ENCODE assay signal across 9 cellular contexts in genomic region chr10:122373713-122374112, GRCh38. TPM values are rescaled to one million over a fixed set of nuclear protein-coding genes. Genes with fewer than 3 reads are reported as not detected.
DNase-seq lines count a peak whose midpoint lies in the region; ATAC-seq and TF ChIP-seq lines count a peak whose summit lies in the region.
"Had no signal": no experiment of that assay in that cellular context is flagged by ENCODE, and none has a peak within 500 bp of the region (broad histone marks: within the 10 kb centered on the region; RNA-seq: fewer than 3 reads in every experiment).

No MANE protein-coding gene starts in this region.

- H4K20me1 ChIP-seq in KMS-11 (ENCODE audit: insufficient read depth) = no peaks in the 10 kb centered on the region

- H2AFZ ChIP-seq in KMS-11 (ENCODE audit: low read depth) = no peak overlapping the region

- no peaks in the 10 kb centered on the region for H3K9me3 ChIP-seq in lower lobe of right lung
- no peaks in the 10 kb centered on the region for H3K9me3 ChIP-seq in upper lobe of left lung
- H3K9me3 ChIP-seq: neutrophil had no signal

- peaks cover 10% of the 10 kb centered on the region for H3K4me1 ChIP-seq in KMS-11 (ENCODE audit: low read depth, poor library complexity, severe bottlenecking)
- H3K4me1 ChIP-seq in lower lobe of right lung = peaks cover 48% of the 10 kb centered on the region
- peaks cover 11 to 37% (median 30%) of the 10 kb centered on the region in 4 donors for H3K4me1 ChIP-seq in upper lobe of left lung

- H3K4me2 ChIP-seq in KMS-11 = peak overlapping the region; percentile 34; the same call in 1 of the 2 replicates

- H3K79me2 ChIP-seq in KMS-11 (ENCODE audit: insufficient read depth, low read depth) = no peaks in the 10 kb centered on the region

- 11 to 18% methylated on average over 12 of the region's 12 CpGs for WGBS in upper lobe of left lung, 2 donors

- no peak for TF ChIP-seq EP300 in upper lobe of left lung (IDR thresholded peaks at IDR 0.05)

- H3K36me3 ChIP-seq in KMS-11 (ENCODE audit: insufficient read depth) = no peaks in the 10 kb centered on the region
- no peaks in the 10 kb centered on the region for H3K36me3 ChIP-seq in lower lobe of right lung
- no peaks in the 10 kb centered on the region for H3K36me3 ChIP-seq in upper lobe of left lung
- H3K36me3 ChIP-seq: neutrophil had no signal

- no peak overlapping the region for H3K27ac ChIP-seq in KMS-11
- peak overlapping the region; percentile 95 for H3K27ac ChIP-seq in caudate nucleus (ENCODE audit: low read depth, low read length)
- peak overlapping the region; percentile 96 for H3K27ac ChIP-seq in lower lobe of right lung
- H3K27ac ChIP-seq in upper lobe of left lung = peak overlapping the region; percentile 93 to 99 (median 96)
- H3K27ac ChIP-seq: neutrophil had no signal

- peak; percentile 4 to 24 for ATAC-seq in lower lobe of right lung
- ATAC-seq in upper lobe of left lung (ENCODE audit: low FRiP score in 2 of 2) = peak; percentile 1 to 27
- ATAC-seq in HG02588 (IDR thresholded peaks at IDR 0.05; ENCODE audit: unreplicated experiment) = no peak
- ATAC-seq in HG03025 (IDR thresholded peaks at IDR 0.05; ENCODE audit: low FRiP score, unreplicated experiment) = no peak

- DNase-seq in AG20443 (ENCODE audit: low spot score) (peak; percentile 38), caudate nucleus (lab: John Stamatoyannopoulos, UW) (peak in 15 of 61 donors; percentile 17 to 69 (median 53)), lower lobe of right lung (no peak), upper lobe of left lung (no peak)
- DNase-seq in stimulated activated CD4-positive, alpha-beta T cell treated with anti-CD3 and anti-CD28 coated beads, Interleukin-4, amount 100 ng/mL, for 24 hours = no peak

- H3K27me3 ChIP-seq in KMS-11 (ENCODE audit: insufficient read depth, low read depth) (peaks cover 64% of the 10 kb centered on the region), lower lobe of right lung (ENCODE audit: low read depth) (no peaks in the 10 kb centered on the region), upper lobe of left lung (no peaks in the 10 kb centered on the region)

- intact Hi-C loops in lower lobe of right lung (cut with DNase I) = no loop called here

- TF ChIP-seq CTCF in KMS-11 (conservative IDR thresholded peaks at IDR 0.05; ENCODE audit: low read depth, low read length) (no peak), lower lobe of right lung (IDR thresholded peaks at IDR 0.05) (no peak), upper lobe of left lung (IDR thresholded peaks at IDR 0.05) (no peak)

- no peak overlapping the region for H3K9ac ChIP-seq in KMS-11

- no peak for TF ChIP-seq POLR2A in upper lobe of left lung (IDR thresholded peaks at IDR 0.05)

- H3K4me3 ChIP-seq in KMS-11 (IDR thresholded peaks at IDR 0.05; ENCODE audit: insufficient read depth, low read depth, low read length) (no peak overlapping the region), lower lobe of right lung (peak overlapping the region; percentile 71), upper lobe of left lung (peak overlapping the region in 3 of 4 donors; percentile 75 to 94 (median 94))

RNA-seq across cellular contexts. Expression of gene PLEKHA1, which starts 0.8 kb away (rescaled TPM):
- total RNA-seq in lower lobe of right lung (46.1 TPM), upper lobe of left lung (10 to 100 TPM; 29.5 to 78.4 (median 43.7) TPM)

Comparison
In these comparisons a context has a peak if more than half of its experiments do, and no peak if none do; other contexts are left out.
1. ATAC-seq: peak in lower lobe of right lung (2 of 2) and upper lobe of left lung (2 of 2); none in HG02588 (single experiment) and HG03025 (single experiment).